ENCODE assay signal across 1 cellular context in genomic region chr12:49744363-49744885, GRCh38.
A peak's percentile ranks its signal among the peaks of the same experiment; 100 is the strongest.
TF ChIP-seq lines count a peak whose summit lies in the region.

No MANE protein-coding gene starts in this region.

TF ChIP-seq in A549, 52 proteins besides CTCF, POLR2A, EP300 and RAD21:
- TF ChIP-seq HMGXB4 (CRISPR knock-in tag; IDR thresholded peaks at IDR 0.05; ENCODE audit: borderline replicate concordance), result no peak
- 0 out of 2 replicates have a peak, but pooled peaks have one; percentile 34 for TF ChIP-seq RARB (CRISPR knock-in tag; IDR thresholded peaks at IDR 0.05)
- TF ChIP-seq, protein P1, sequence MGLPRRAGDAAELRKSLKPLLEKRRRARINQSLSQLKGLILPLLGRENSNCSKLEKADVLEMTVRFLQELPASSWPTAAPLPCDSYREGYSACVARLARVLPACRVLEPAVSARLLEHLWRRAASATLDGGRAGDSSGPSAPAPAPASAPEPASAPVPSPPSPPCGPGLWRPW (IDR thresholded peaks at IDR 0.05), result no peak
TF ChIP-seq in A549: peak in this region for 1.
